7 cellular contexts compared by ENCODE assay signal in genomic region chr4:60814549-60814948, GRCh38.
"Had no signal": no experiment of that assay in that cellular context is flagged by ENCODE, and none has a peak within 500 bp of the region (broad histone marks: within the 10 kb centered on the region; RNA-seq: fewer than 3 reads in every experiment).

No MANE protein-coding gene starts in this region.

- H3K4me3 ChIP-seq: GM23248, HAP-1 had no signal

- H3K9ac ChIP-seq: GM23248 had no signal

- H3K9me3 ChIP-seq: HAP-1 had no signal

- DNase-seq: GM23248, GOT3, H7, HFFc6, KBM-7 had no signal

- H3K36me3 ChIP-seq: HAP-1 had no signal

- H3K27ac ChIP-seq: GM23248, HL-60 had no signal

- H3K4me1 ChIP-seq: HAP-1 had no signal
